In genomic region chr17:6753565-6753964, GRCh38 we compare ENCODE assay signal across 11 cellular contexts. TPM values are rescaled to one million over a fixed set of nuclear protein-coding genes. Genes with fewer than 3 reads are reported as not detected.
A peak's percentile ranks its signal among the peaks of the same experiment; 100 is the strongest.
DNase-seq lines count a peak whose midpoint lies in the region; ATAC-seq and TF ChIP-seq lines count a peak whose summit lies in the region.
"Had no signal": no experiment of that assay in that cellular context is flagged by ENCODE, and none has a peak within 500 bp of the region (broad histone marks: within the 10 kb centered on the region; RNA-seq: fewer than 3 reads in every experiment).

No MANE protein-coding gene starts in this region.

- DNase-seq in EL, result peak; percentile 36
- DNase-seq in activated CD4-positive, alpha-beta memory T cell treated with anti-CD3 and anti-CD28 coated beads, Interleukin-2, amount 10 ng/mL, durations not matched to agents 7 days and 5 days, result no peak
- no peak for DNase-seq in esophagus squamous epithelium (lab: John Stamatoyannopoulos, UW)
- no peak for DNase-seq in cortex of kidney (lab: John Stamatoyannopoulos, UW)
- no peak for DNase-seq in activated naive CD4-positive, alpha-beta T cell treated with anti-CD3 and anti-CD28 coated beads, Interleukin-2, amount 50 U/mL, for 16 hours
- DNase-seq: small intestine had no signal

- peak overlapping the region; percentile 75 for H3K4me2 ChIP-seq in skeletal muscle satellite cell (ENCODE audit: low read length)

- H3K9me3 ChIP-seq in esophagus squamous epithelium (no peaks in the 10 kb centered on the region), skeletal muscle satellite cell (replicated peaks; ENCODE audit: low read length) (no peaks in the 10 kb centered on the region)
- H3K9me3 ChIP-seq: body of pancreas, MG63 had no signal

- no peak for TF ChIP-seq CTCF in esophagus squamous epithelium (IDR thresholded peaks at IDR 0.05)

- ATAC-seq in GM19397 (IDR thresholded peaks at IDR 0.05; ENCODE audit: unreplicated experiment), result no peak
- no peak for ATAC-seq in GM18909 (IDR thresholded peaks at IDR 0.05; ENCODE audit: poor library complexity, unreplicated experiment)

- CTCF ChIA-PET in activated CD4-positive, alpha-beta memory T cell treated with anti-CD3 and anti-CD28 coated beads, Interleukin-2, amount 10 ng/mL, durations not matched to agents 7 days and 5 days (lab: Charles Lee), result no interaction called here

- peaks cover 29% of the 10 kb centered on the region for H3K36me3 Mint-ChIP-seq in activated CD4-positive, alpha-beta memory T cell treated with anti-CD3 and anti-CD28 coated beads, Interleukin-2, amount 10 ng/mL, durations not matched to agents 7 days and 5 days (ENCODE audit: low read depth)

- intact Hi-C loops in esophagus squamous epithelium (cut with DNase I), result no loop called here

- H3K4me1 Mint-ChIP-seq in activated CD4-positive, alpha-beta memory T cell treated with anti-CD3 and anti-CD28 coated beads, Interleukin-2, amount 10 ng/mL, durations not matched to agents 7 days and 5 days, result peaks cover 48% of the 10 kb centered on the region

- H3K27me3 Mint-ChIP-seq in activated CD4-positive, alpha-beta memory T cell treated with anti-CD3 and anti-CD28 coated beads, Interleukin-2, amount 10 ng/mL, durations not matched to agents 7 days and 5 days, result peaks cover 7% of the 10 kb centered on the region

- H3K4me3 Mint-ChIP-seq in activated CD4-positive, alpha-beta memory T cell treated with anti-CD3 and anti-CD28 coated beads, Interleukin-2, amount 10 ng/mL, durations not matched to agents 7 days and 5 days, result peak overlapping the region; percentile 18

- H3K4me3 ChIP-seq in esophagus squamous epithelium (no peak overlapping the region), skeletal muscle satellite cell (ENCODE audit: low read length) (no peak overlapping the region)
- H3K4me3 ChIP-seq: body of pancreas, MG63 had no signal

- H3K27me3 ChIP-seq in esophagus squamous epithelium (no peaks in the 10 kb centered on the region), skeletal muscle satellite cell (ENCODE audit: control insufficient read depth, insufficient read depth, low read length) (no peaks in the 10 kb centered on the region)
- H3K27me3 ChIP-seq: body of pancreas, MG63 had no signal

- H3K4me1 ChIP-seq in esophagus squamous epithelium, result peaks cover 21 to 65% (median 26%) of the 10 kb centered on the region in 3 donors
- peaks cover 46% of the 10 kb centered on the region for H3K4me1 ChIP-seq in skeletal muscle satellite cell (ENCODE audit: control insufficient read depth, insufficient read depth, low read length)
- H3K4me1 ChIP-seq: body of pancreas had no signal

- peak overlapping the region; percentile 83 for H3K9ac ChIP-seq in skeletal muscle satellite cell (ENCODE audit: low read depth, low read length)

- TF ChIP-seq POLR2A in esophagus squamous epithelium (IDR thresholded peaks at IDR 0.05), result no peak

- peak overlapping the region; percentile 59 to 86 (median 82) for H3K27ac ChIP-seq in esophagus squamous epithelium

- peaks cover 0 to 9% (median 0%) of the 10 kb centered on the region in 3 donors for H3K36me3 ChIP-seq in esophagus squamous epithelium
- H3K36me3 ChIP-seq in skeletal muscle satellite cell (ENCODE audit: insufficient read depth, low read length), result no peaks in the 10 kb centered on the region
- H3K36me3 ChIP-seq: MG63 had no signal

- no peaks in the 10 kb centered on the region for H3K9me3 Mint-ChIP-seq in activated CD4-positive, alpha-beta memory T cell treated with anti-CD3 and anti-CD28 coated beads, Interleukin-2, amount 10 ng/mL, durations not matched to agents 7 days and 5 days

- peak overlapping the region; percentile 54 for H3K27ac Mint-ChIP-seq in activated CD4-positive, alpha-beta memory T cell treated with anti-CD3 and anti-CD28 coated beads, Interleukin-2, amount 10 ng/mL, durations not matched to agents 7 days and 5 days

- 60 to 78% methylated on average over 6 to 7 of the region's 7 CpGs for WGBS in esophagus squamous epithelium, 2 donors

- POLR2A ChIA-PET in activated CD4-positive, alpha-beta memory T cell treated with anti-CD3 and anti-CD28 coated beads, Interleukin-2, amount 10 ng/mL, durations not matched to agents 7 days and 5 days (lab: Charles Lee), result no interaction called here

RNA-seq across cellular contexts. Expression of gene XAF1, which starts 2.3 kb away (rescaled TPM):
- total RNA-seq in activated CD4-positive, alpha-beta memory T cell treated with anti-CD3 and anti-CD28 coated beads, Interleukin-2, amount 10 ng/mL, durations not matched to agents 7 days and 5 days, result 100 to 1,000 TPM; 408 TPM
- 10 to 100 TPM in 3 of 4 donors, 1 to 10 TPM in 1; 6.9 to 24.0 (median 15.5) TPM for total RNA-seq in esophagus squamous epithelium
- total RNA-seq in skeletal muscle satellite cell (2012; rRNA removed), result 3.1 and 8.9 TPM in 2 replicates

RNA-seq across cellular contexts. Expression of gene FBXO39, which starts 22.4 kb away (rescaled TPM):
- total RNA-seq in activated CD4-positive, alpha-beta memory T cell treated with anti-CD3 and anti-CD28 coated beads, Interleukin-2, amount 10 ng/mL, durations not matched to agents 7 days and 5 days, result 1 to 10 TPM; 1.1 to 1.7 TPM
- total RNA-seq in esophagus squamous epithelium, result 1 to 10 TPM in 3 of 4 donors, under 1 TPM in 1; 0.48 to 2.9 (median 1.9) TPM
- 0.22 and 0.25 TPM in 2 replicates for total RNA-seq in skeletal muscle satellite cell (2012; rRNA removed)
- total RNA-seq: body of pancreas had no signal

RNA-seq across cellular contexts. Expression of gene SLC13A5, which starts 40.4 kb away (rescaled TPM):
- total RNA-seq in activated CD4-positive, alpha-beta memory T cell treated with anti-CD3 and anti-CD28 coated beads, Interleukin-2, amount 10 ng/mL, durations not matched to agents 7 days and 5 days, result not detected
- total RNA-seq in esophagus squamous epithelium, result 1 to 10 TPM in 2 of 4 donors, under 1 TPM in 2; 0.29 to 2.3 (median 1.3) TPM
- total RNA-seq in skeletal muscle satellite cell (2012; rRNA removed), result not detected in 2 replicates
- total RNA-seq: body of pancreas had no signal

Comparison
In these comparisons a context has a peak if more than half of its experiments do, and no peak if none do; other contexts are left out.
1. RNA of gene XAF1, which starts 2.3 kb away (total RNA-seq): 408 TPM in activated CD4-positive, alpha-beta memory T cell treated with anti-CD3 and anti-CD28 coated beads, Interleukin-2, amount 10 ng/mL, durations not matched to agents 7 days and 5 days; 6.9 to 24.0 TPM in esophagus squamous epithelium; every median in the first group is over 10 times any median in the second.